ENCODE assay signal across 38 cellular contexts in the genomic region with DNA sequence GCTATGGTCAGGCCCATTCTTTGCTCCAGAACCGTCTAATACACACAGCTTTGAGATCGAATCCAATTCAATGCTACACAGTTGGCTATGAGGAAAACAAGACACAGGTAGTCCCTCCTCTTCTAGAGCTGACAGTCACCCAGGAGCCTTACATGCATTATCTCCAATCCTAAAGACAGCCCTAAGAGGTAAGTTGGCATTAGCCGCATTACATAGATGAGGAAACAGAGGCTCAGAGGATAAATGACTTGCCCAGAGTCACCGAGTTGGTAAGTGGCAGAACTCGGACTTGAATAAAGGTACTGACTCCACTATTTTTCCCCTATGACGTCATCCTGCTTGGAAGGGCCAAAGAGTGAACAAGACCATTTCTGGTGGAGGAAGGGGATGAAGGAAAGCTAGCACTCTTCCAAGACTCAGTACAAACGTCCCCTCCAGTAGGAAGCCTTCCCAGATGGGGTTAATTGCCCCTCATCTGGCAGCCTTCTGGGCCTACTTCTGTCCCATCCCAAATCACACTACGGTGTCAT.
"Had no signal": no experiment of that assay in that cellular context is flagged by ENCODE, and none has a peak within 500 bp of the region (broad histone marks: within the 10 kb centered on the region; RNA-seq: fewer than 3 reads in every experiment).

No MANE protein-coding gene starts in this region.

- H3K4me3 Mint-ChIP-seq: activated B cell treated with CpG ODN at 0.5 μM for 24 hours; activated CD4-positive, alpha-beta memory T cell treated with anti-CD3 and anti-CD28 coated beads for 36 hours; activated CD4-positive, alpha-beta T cell treated with anti-CD3 and anti-CD28 coated beads, Interleukin-2, amount 10 ng/mL, durations not matched to agents 24 days and 14 days; activated CD8-positive, alpha-beta T cell treated with anti-CD3 and anti-CD28 coated beads for 36 hours; activated naive CD4-positive, alpha-beta T cell treated with anti-CD3 and anti-CD28 coated beads for 36 hours; activated naive CD8-positive, alpha-beta T cell treated with anti-CD3 and anti-CD28 coated beads for 36 hours; activated T-cell treated with anti-CD3 and anti-CD28 coated beads, Interleukin-2, amount 50 U/mL, for 4 hours; activated T-cell treated with anti-CD3 and anti-CD28 coated beads, Interleukin-2, amount 50 U/mL, for 72 hours; activated T-helper 1 cell treated with anti-CD3 and anti-CD28 coated beads, Interleukin-12 subunit alpha, Interleukin-12 subunit beta, Interleukin-2, Interleukin-4 antibody, amounts not matched to agents 30 ng/mL and 10 ng/mL and 1 ng/mL, durations not matched to agents 14 hours and 24 hours and 36 hours; activated T-helper 17 cell treated with anti-CD3 and anti-CD28 coated beads, Interleukin-2, amount 50 U/mL, for 72 hours; brain; central memory CD8-positive, alpha-beta T cell; T-helper 1 cell treated with Interleukin-12 subunit alpha and Interleukin-12 subunit beta and Interleukin-4 antibody, amounts not matched to agents 30 μg/mL and 1 μg/mL, for 36 hours; T-helper 2 cell treated with Interferon-gamma antibody and Interleukin-4, amounts not matched to agents 5 μg/mL and 100 μg/mL, for 36 hours had no signal

- H3K27ac Mint-ChIP-seq: activated B cell treated with CpG ODN at 0.5 μM for 24 hours; activated CD4-positive, alpha-beta memory T cell treated with anti-CD3 and anti-CD28 coated beads for 36 hours; activated CD4-positive, alpha-beta T cell treated with anti-CD3 and anti-CD28 coated beads, Interleukin-2, amount 10 ng/mL, durations not matched to agents 24 days and 14 days; activated CD8-positive, alpha-beta T cell treated with anti-CD3 and anti-CD28 coated beads for 36 hours; activated naive CD4-positive, alpha-beta T cell treated with anti-CD3 and anti-CD28 coated beads for 36 hours; activated naive CD4-positive, alpha-beta T cell treated with anti-CD3 and anti-CD28 coated beads, Interleukin-2, amount 50 U/mL, for 72 hours; activated naive CD8-positive, alpha-beta T cell treated with anti-CD3 and anti-CD28 coated beads for 36 hours; activated T-cell treated with anti-CD3 and anti-CD28 coated beads, Interleukin-2, amount 50 U/mL, for 72 hours; activated T-helper 1 cell treated with anti-CD3 and anti-CD28 coated beads, Interleukin-12 subunit alpha, Interleukin-12 subunit beta, Interleukin-2, Interleukin-4 antibody, amounts not matched to agents 30 ng/mL and 10 ng/mL and 1 ng/mL, durations not matched to agents 14 hours and 24 hours and 36 hours; activated T-helper 17 cell treated with anti-CD3 and anti-CD28 coated beads, Interleukin-2, amount 50 U/mL, for 72 hours; brain; T-helper 1 cell treated with Interleukin-12 subunit alpha and Interleukin-12 subunit beta and Interleukin-4 antibody, amounts not matched to agents 30 μg/mL and 1 μg/mL, for 36 hours; T-helper 2 cell treated with Interferon-gamma antibody and Interleukin-4, amounts not matched to agents 5 μg/mL and 100 μg/mL, for 36 hours had no signal

- H3K4me1 ChIP-seq: adrenal gland had no signal

- FAIRE-seq: bronchial epithelial cell, TTC549 had no signal

- H3K36me3 ChIP-seq: adrenal gland, cardiac muscle cell had no signal

- DNase-seq: activated B cell treated with CpG ODN at 0.5 μM for 24 hours; activated CD4-positive, alpha-beta memory T cell treated with anti-CD3 and anti-CD28 coated beads for 36 hours; activated CD4-positive, alpha-beta T cell treated with anti-CD3 and anti-CD28 coated beads for 4 hours; activated CD4-positive, alpha-beta T cell treated with anti-CD3 and anti-CD28 coated beads, Interleukin-2, amount 10 ng/mL, durations not matched to agents 24 days and 14 days; activated CD4-positive, alpha-beta T cell treated with anti-CD3 and anti-CD28 coated beads, Interleukin-2, amount 50 U/mL, for 1 hour; activated CD4-positive, alpha-beta T cell treated with anti-CD3 and anti-CD28 coated beads, Interleukin-2, amount 50 U/mL, for 4 hours; activated CD4-positive, CD25-positive, alpha-beta regulatory T cell treated with anti-CD3 and anti-CD28 coated beads, Interleukin-2, amount 50 U/mL, for 72 hours; activated CD8-positive, alpha-beta memory T cell treated with anti-CD3 and anti-CD28 coated beads, Interleukin-2, amount 50 U/mL, for 4 hours; activated CD8-positive, alpha-beta T cell treated with anti-CD3 and anti-CD28 coated beads for 36 hours; activated effector memory CD4-positive, alpha-beta T cell treated with anti-CD3 and anti-CD28 coated beads, Interleukin-2, amount 50 U/mL, for 16 hours; activated gamma-delta T cell treated with Interleukin-2 at 50 U/mL for 16 hours; activated naive CD4-positive, alpha-beta T cell; activated naive CD4-positive, alpha-beta T cell treated with anti-CD3 and anti-CD28 coated beads for 36 hours; activated naive CD4-positive, alpha-beta T cell treated with anti-CD3 and anti-CD28 coated beads, Interleukin-2, amount 50 U/mL, for 16 hours; activated naive CD8-positive, alpha-beta T cell treated with anti-CD3 and anti-CD28 coated beads for 36 hours; activated T-cell treated with anti-CD3 and anti-CD28 coated beads for 4 hours; activated T-cell treated with anti-CD3 and anti-CD28 coated beads, Interleukin-2, amount 50 U/mL, for 1 hour; activated T-cell treated with anti-CD3 and anti-CD28 coated beads, Interleukin-2, amount 50 U/mL, for 4 hours; activated T-cell treated with anti-CD3 and anti-CD28 coated beads, Interleukin-2, amount 50 U/mL, for 72 hours; adrenal gland; amniotic stem cell; aorta; caudate nucleus; cerebellar nuclear complex; T-helper 1 cell; T-helper 2 cell; T-helper 9 cell had no signal

- H3K9me3 Mint-ChIP-seq: activated B cell treated with CpG ODN at 0.5 μM for 24 hours; activated CD4-positive, alpha-beta memory T cell treated with anti-CD3 and anti-CD28 coated beads for 36 hours; activated CD4-positive, alpha-beta T cell treated with anti-CD3 and anti-CD28 coated beads, Interleukin-2, amount 10 ng/mL, durations not matched to agents 24 days and 14 days; activated CD8-positive, alpha-beta T cell treated with anti-CD3 and anti-CD28 coated beads for 36 hours; activated naive CD4-positive, alpha-beta T cell treated with anti-CD3 and anti-CD28 coated beads for 36 hours; activated naive CD4-positive, alpha-beta T cell treated with anti-CD3 and anti-CD28 coated beads, Interleukin-2, amount 50 U/mL, for 72 hours; activated naive CD8-positive, alpha-beta T cell treated with anti-CD3 and anti-CD28 coated beads for 36 hours; activated T-cell treated with anti-CD3 and anti-CD28 coated beads, Interleukin-2, amount 50 U/mL, for 4 hours; activated T-cell treated with anti-CD3 and anti-CD28 coated beads, Interleukin-2, amount 50 U/mL, for 72 hours; activated T-helper 1 cell treated with anti-CD3 and anti-CD28 coated beads, Interleukin-12 subunit alpha, Interleukin-12 subunit beta, Interleukin-2, Interleukin-4 antibody, amounts not matched to agents 30 ng/mL and 10 ng/mL and 1 ng/mL, durations not matched to agents 14 hours and 24 hours and 36 hours; activated T-helper 17 cell treated with anti-CD3 and anti-CD28 coated beads, Interleukin-2, amount 50 U/mL, for 72 hours; central memory CD8-positive, alpha-beta T cell; T-helper 1 cell treated with Interleukin-12 subunit alpha and Interleukin-12 subunit beta and Interleukin-4 antibody, amounts not matched to agents 30 μg/mL and 1 μg/mL, for 36 hours; T-helper 2 cell treated with Interferon-gamma antibody and Interleukin-4, amounts not matched to agents 5 μg/mL and 100 μg/mL, for 36 hours had no signal

- H3K27me3 ChIP-seq: adrenal gland, cardiac muscle cell had no signal

- H3K4me3 ChIP-seq: adrenal gland, cardiac muscle cell had no signal

- H3K4me1 Mint-ChIP-seq: activated B cell treated with CpG ODN at 0.5 μM for 24 hours; activated CD4-positive, alpha-beta T cell treated with anti-CD3 and anti-CD28 coated beads, Interleukin-2, amount 10 ng/mL, durations not matched to agents 24 days and 14 days; activated naive CD8-positive, alpha-beta T cell treated with anti-CD3 and anti-CD28 coated beads for 36 hours; activated T-helper 17 cell treated with anti-CD3 and anti-CD28 coated beads, Interleukin-2, amount 50 U/mL, for 72 hours; brain; central memory CD8-positive, alpha-beta T cell had no signal

- H3K9me3 ChIP-seq: adrenal gland had no signal

- ATAC-seq: activated CD8-positive, alpha-beta T cell treated with anti-CD3 and anti-CD28 coated beads for 36 hours; activated naive CD4-positive, alpha-beta T cell treated with anti-CD3 and anti-CD28 coated beads, Interleukin-2, amount 50 U/mL, for 72 hours; activated T-cell treated with anti-CD3 and anti-CD28 coated beads, Interleukin-2, amount 50 U/mL, for 4 hours; activated T-cell treated with anti-CD3 and anti-CD28 coated beads, Interleukin-2, amount 50 U/mL, for 72 hours; activated T-helper 17 cell treated with anti-CD3 and anti-CD28 coated beads, Interleukin-2, amount 50 U/mL, for 72 hours had no signal

- H3K27ac ChIP-seq: adrenal gland, cardiac muscle cell, VCaP had no signal

- H3K27me3 Mint-ChIP-seq: activated B cell treated with CpG ODN at 0.5 μM for 24 hours; activated CD4-positive, alpha-beta memory T cell treated with anti-CD3 and anti-CD28 coated beads for 36 hours; activated CD8-positive, alpha-beta T cell treated with anti-CD3 and anti-CD28 coated beads for 36 hours; activated naive CD8-positive, alpha-beta T cell treated with anti-CD3 and anti-CD28 coated beads for 36 hours; activated T-helper 17 cell treated with anti-CD3 and anti-CD28 coated beads, Interleukin-2, amount 50 U/mL, for 72 hours; brain; central memory CD8-positive, alpha-beta T cell had no signal

- H3K36me3 Mint-ChIP-seq: activated CD4-positive, alpha-beta memory T cell treated with anti-CD3 and anti-CD28 coated beads for 36 hours; activated naive CD4-positive, alpha-beta T cell treated with anti-CD3 and anti-CD28 coated beads, Interleukin-2, amount 50 U/mL, for 72 hours; activated naive CD8-positive, alpha-beta T cell treated with anti-CD3 and anti-CD28 coated beads for 36 hours; brain had no signal
